Comparison of ENCODE assay signal across 2 cellular contexts in genomic region chr21:33198346-33199135, GRCh38.
TF ChIP-seq lines count a peak whose summit lies in the region.

No MANE protein-coding gene starts in this region.

TF ChIP-seq in GM12878, 131 proteins besides CTCF, POLR2A, EP300 and RAD21:
- TF ChIP-seq GATAD2B (conservative IDR thresholded peaks at IDR 0.05; ENCODE audit: low read depth): no peak
- TF ChIP-seq SPI1 (IDR thresholded peaks at IDR 0.05; ENCODE audit: borderline replicate concordance, insufficient read depth, low read depth, low read length): peak; percentile 37; the same call in 1 of the 2 replicates
- no peak for TF ChIP-seq E2F8 (IDR thresholded peaks at IDR 0.05; ENCODE audit: low read depth, partially characterized antibody)

TF ChIP-seq in SK-N-SH, 30 proteins besides CTCF, POLR2A, EP300 and RAD21:
- TF ChIP-seq MEF2A (IDR thresholded peaks at IDR 0.05; ENCODE audit: borderline replicate concordance, low read depth) (no peak), FOXJ3 (CRISPR knock-in tag; IDR thresholded peaks at IDR 0.05) (no peak), ELF1 (IDR thresholded peaks at IDR 0.05) (no peak), RFX5 (IDR thresholded peaks at IDR 0.05; ENCODE audit: low read length) (no peak), JUND (IDR thresholded peaks at IDR 0.05) (no peak)
